12 cellular contexts compared by ENCODE assay signal in the genomic region with DNA sequence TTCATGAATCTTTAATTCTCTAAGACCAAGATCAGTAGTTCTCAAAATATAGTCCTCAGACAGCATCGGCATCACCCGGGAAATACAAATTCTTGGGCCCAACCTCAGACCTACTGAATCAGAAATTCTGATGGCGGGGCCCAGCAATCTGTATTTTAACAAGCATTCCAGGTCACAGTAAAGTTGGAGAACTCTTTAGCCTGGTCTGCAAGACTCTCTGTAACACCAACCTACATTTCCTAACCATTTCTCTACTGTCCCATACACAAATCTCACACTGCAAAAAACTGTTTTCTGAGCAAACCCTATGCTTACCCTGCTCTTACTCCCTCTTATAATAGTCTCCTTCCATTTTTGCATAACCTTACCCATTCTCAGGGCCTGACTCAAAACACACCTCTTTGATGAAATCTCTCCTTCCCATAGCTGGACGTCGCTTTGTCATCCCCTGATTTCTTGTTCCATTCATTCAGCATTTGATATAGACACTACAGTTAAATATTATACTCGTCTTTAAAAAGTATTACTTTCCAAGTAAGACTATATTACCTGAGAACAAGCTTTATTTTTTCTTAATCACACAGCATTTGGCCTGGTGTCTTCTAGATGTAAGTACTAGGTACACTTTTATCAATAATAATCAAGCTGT.
A peak's percentile ranks its signal among the peaks of the same experiment; 100 is the strongest.
DNase-seq lines count a peak whose midpoint lies in the region; ATAC-seq, FAIRE-seq and TF ChIP-seq lines count a peak whose summit lies in the region.
"Had no signal": no experiment of that assay in that cellular context is flagged by ENCODE, and none has a peak within 500 bp of the region (broad histone marks: within the 10 kb centered on the region; RNA-seq: fewer than 3 reads in every experiment).

No MANE protein-coding gene starts in this region.

- peak overlapping the region; percentile 16 for H3K4me3 Mint-ChIP-seq in activated CD4-positive, alpha-beta T cell treated with anti-CD3 and anti-CD28 coated beads for 36 hours
- H3K4me3 Mint-ChIP-seq in activated T-helper 17 cell treated with anti-CD3 and anti-CD28 coated beads, Interleukin-2, amount 50 U/mL, for 72 hours, result peak overlapping the region; percentile 52
- H3K4me3 Mint-ChIP-seq: type B pancreatic cell had no signal

- 96% methylated on average over 6 of the region's 6 CpGs for WGBS in thyroid gland, 2 donors

- peaks cover 44% of the 10 kb centered on the region for H3K36me3 Mint-ChIP-seq in activated CD4-positive, alpha-beta T cell treated with anti-CD3 and anti-CD28 coated beads for 36 hours (ENCODE audit: low read depth)
- peaks cover 91% of the 10 kb centered on the region for H3K36me3 Mint-ChIP-seq in activated T-helper 17 cell treated with anti-CD3 and anti-CD28 coated beads, Interleukin-2, amount 50 U/mL, for 72 hours (ENCODE audit: low read depth)

- H3K4me1 ChIP-seq in thyroid gland, result no peaks in the 10 kb centered on the region
- no peaks in the 10 kb centered on the region for H3K4me1 ChIP-seq in colonic mucosa
- H3K4me1 ChIP-seq: adrenal gland had no signal

- no peak overlapping the region for H3K9ac ChIP-seq in colonic mucosa (ENCODE audit: low read depth in 2 of 2, low read length in 2 of 2)

- H3K27ac ChIP-seq in thyroid gland (no peak overlapping the region), colonic mucosa (no peak overlapping the region)
- H3K27ac ChIP-seq: adrenal gland had no signal

- intact Hi-C loops in activated CD4-positive, alpha-beta T cell treated with anti-CD3 and anti-CD28 coated beads for 36 hours (cut with DNase I, micrococcal nuclease), result no loop called here
- intact Hi-C loops in thyroid gland (cut with DNase I), result no loop called here
- intact Hi-C loops in colonic mucosa (cut with DNase I), result no loop called here

- peak; percentile 22 for DNase-seq in activated CD4-positive, alpha-beta T cell treated with anti-CD3 and anti-CD28 coated beads for 36 hours
- DNase-seq in activated CD4-positive, alpha-beta T cell treated with anti-CD3 and anti-CD28 coated beads, Interleukin-2, amount 50 U/mL, for 4 hours, result no peak
- DNase-seq in RCC 7860 (ENCODE audit: low spot score) (no peak), thyroid gland (no peak), colonic mucosa (no peak)
- DNase-seq: adrenal gland, naive B cell, NCI-H1417 had no signal

- CTCF ChIA-PET in activated CD4-positive, alpha-beta T cell treated with anti-CD3 and anti-CD28 coated beads for 36 hours (lab: Charles Lee), result interaction anchor here (0.6 to 1.6 kb wide), 6 partner anchors 9 to 120 kb away, joined by 3 to 6 read pairs (median 4); no protein-coding TSS in a partner anchor

- H3K27me3 Mint-ChIP-seq in activated CD4-positive, alpha-beta T cell treated with anti-CD3 and anti-CD28 coated beads for 36 hours, result no peaks in the 10 kb centered on the region
- no peaks in the 10 kb centered on the region for H3K27me3 Mint-ChIP-seq in activated T-helper 17 cell treated with anti-CD3 and anti-CD28 coated beads, Interleukin-2, amount 50 U/mL, for 72 hours
- H3K27me3 Mint-ChIP-seq: naive B cell, type B pancreatic cell had no signal

- peak overlapping the region; percentile 81 for H3K27ac Mint-ChIP-seq in activated CD4-positive, alpha-beta T cell treated with anti-CD3 and anti-CD28 coated beads for 36 hours
- peak overlapping the region; percentile 90 for H3K27ac Mint-ChIP-seq in activated T-helper 17 cell treated with anti-CD3 and anti-CD28 coated beads, Interleukin-2, amount 50 U/mL, for 72 hours
- H3K27ac Mint-ChIP-seq: type B pancreatic cell had no signal

- TF ChIP-seq POLR2A in thyroid gland (IDR thresholded peaks at IDR 0.05), result no peak

- ATAC-seq in activated CD4-positive, alpha-beta T cell treated with anti-CD3 and anti-CD28 coated beads for 36 hours, result peak; percentile 80
- ATAC-seq in GM21360 (IDR thresholded peaks at IDR 0.05; ENCODE audit: unreplicated experiment) (peak; percentile 56), HG03060 (IDR thresholded peaks at IDR 0.05; ENCODE audit: low read depth, unreplicated experiment) (peak; percentile 32)
- peak; percentile 86 for ATAC-seq in activated T-helper 17 cell treated with anti-CD3 and anti-CD28 coated beads, Interleukin-2, amount 50 U/mL, for 72 hours (replicated peaks)

- H3K9me3 Mint-ChIP-seq in activated CD4-positive, alpha-beta T cell treated with anti-CD3 and anti-CD28 coated beads for 36 hours (ENCODE audit: low read depth), result no peaks in the 10 kb centered on the region
- H3K9me3 Mint-ChIP-seq in activated T-helper 17 cell treated with anti-CD3 and anti-CD28 coated beads, Interleukin-2, amount 50 U/mL, for 72 hours, result no peaks in the 10 kb centered on the region
- H3K9me3 Mint-ChIP-seq: naive B cell, type B pancreatic cell had no signal

- H3K9me3 ChIP-seq in thyroid gland (no peaks in the 10 kb centered on the region), colonic mucosa (no peaks in the 10 kb centered on the region)
- H3K9me3 ChIP-seq: adrenal gland had no signal

- H3K4me3 ChIP-seq in thyroid gland (replicated peaks in 1 of 3) (no peak overlapping the region), colonic mucosa (no peak overlapping the region)
- H3K4me3 ChIP-seq: adrenal gland had no signal

- POLR2A ChIA-PET in activated CD4-positive, alpha-beta T cell treated with anti-CD3 and anti-CD28 coated beads for 36 hours (lab: Charles Lee), result interaction anchor here (0.6 kb wide), 1 partner anchor 227 kb away, joined by 3 read pairs; no protein-coding TSS in a partner anchor

- H3K4me1 Mint-ChIP-seq in activated CD4-positive, alpha-beta T cell treated with anti-CD3 and anti-CD28 coated beads for 36 hours, result peaks cover 27% of the 10 kb centered on the region
- H3K4me1 Mint-ChIP-seq in activated T-helper 17 cell treated with anti-CD3 and anti-CD28 coated beads, Interleukin-2, amount 50 U/mL, for 72 hours, result peaks cover 26% of the 10 kb centered on the region

- H3K36me3 ChIP-seq in thyroid gland, result peaks cover 16 to 22% of the 10 kb centered on the region in 2 donors
- H3K36me3 ChIP-seq in colonic mucosa, result no peaks in the 10 kb centered on the region

- no peak for FAIRE-seq in RCC 7860 (lab: Jason Lieb, UNC)

- no peak for TF ChIP-seq CTCF in thyroid gland (IDR thresholded peaks at IDR 0.05)
- no peak for TF ChIP-seq CTCF in colonic mucosa (IDR thresholded peaks at IDR 0.05)

- H3K27me3 ChIP-seq in thyroid gland (no peaks in the 10 kb centered on the region), colonic mucosa (no peaks in the 10 kb centered on the region)
- H3K27me3 ChIP-seq: adrenal gland had no signal

Comparison
In these comparisons a context has a peak if more than half of its experiments do, and no peak if none do; other contexts are left out.
1. ATAC-seq: peak in every context shown above with its lines; median percentile 86 in activated T-helper 17 cell treated with anti-CD3 and anti-CD28 coated beads, Interleukin-2, amount 50 U/mL, for 72 hours; 80 in activated CD4-positive, alpha-beta T cell treated with anti-CD3 and anti-CD28 coated beads for 36 hours; 56 in GM21360; 32 in HG03060.